22 cellular contexts compared by ENCODE assay signal in genomic region chr10:2861632-2862210, GRCh38.
"Had no signal": no experiment of that assay in that cellular context is flagged by ENCODE, and none has a peak within 500 bp of the region (broad histone marks: within the 10 kb centered on the region; RNA-seq: fewer than 3 reads in every experiment).

No MANE protein-coding gene starts in this region.

- H3K4me3 ChIP-seq: body of pancreas, cardiac muscle cell, left lung, neural progenitor cell, smooth muscle cell, stomach, suprapubic skin, tibial nerve had no signal

- H3K4me3 Mint-ChIP-seq: activated CD4-positive, alpha-beta T cell treated with anti-CD3 and anti-CD28 coated beads, Interleukin-2, amount 10 ng/mL, durations not matched to agents 7 days and 5 days; activated naive CD4-positive, alpha-beta T cell treated with anti-CD3 and anti-CD28 coated beads, Interleukin-2, amount 50 U/mL, for 24 hours; naive thymus-derived CD4-positive, alpha-beta T cell; neural progenitor cell; stimulated activated memory B cell treated with anti-CD40 and anti-IgM and Interleukin-4, amounts not matched to agents 10 μg/mL and 1 μg/mL and 100 μg/mL, for 72 hours had no signal

- H3K27ac ChIP-seq: body of pancreas, cardiac muscle cell, epithelial cell of prostate, left lung, neural progenitor cell, stomach, suprapubic skin, tibial nerve, WERI-Rb-1 had no signal

- H3K9me3 Mint-ChIP-seq: activated naive CD4-positive, alpha-beta T cell treated with anti-CD3 and anti-CD28 coated beads, Interleukin-2, amount 50 U/mL, for 24 hours had no signal

- H3K9ac ChIP-seq: neural progenitor cell had no signal

- H3K36me3 Mint-ChIP-seq: activated naive CD4-positive, alpha-beta T cell treated with anti-CD3 and anti-CD28 coated beads, Interleukin-2, amount 50 U/mL, for 24 hours; naive thymus-derived CD4-positive, alpha-beta T cell; neural progenitor cell; stimulated activated memory B cell treated with anti-CD40 and anti-IgM and Interleukin-4, amounts not matched to agents 10 μg/mL and 1 μg/mL and 100 μg/mL, for 72 hours had no signal

- H3K36me3 ChIP-seq: cardiac muscle cell, left lung, neural progenitor cell, stomach, suprapubic skin, tibial nerve, WERI-Rb-1 had no signal

- H2AFZ ChIP-seq: neural progenitor cell had no signal

- H3K4me1 Mint-ChIP-seq: activated CD4-positive, alpha-beta T cell treated with anti-CD3 and anti-CD28 coated beads, Interleukin-2, amount 10 ng/mL, durations not matched to agents 7 days and 5 days; activated naive CD4-positive, alpha-beta T cell treated with anti-CD3 and anti-CD28 coated beads, Interleukin-2, amount 50 U/mL, for 24 hours; naive thymus-derived CD4-positive, alpha-beta T cell; neural progenitor cell; stimulated activated memory B cell treated with anti-CD40 and anti-IgM and Interleukin-4, amounts not matched to agents 10 μg/mL and 1 μg/mL and 100 μg/mL, for 72 hours had no signal

- H3K4me1 ChIP-seq: body of pancreas, left lung, neural progenitor cell, stomach, suprapubic skin, tibial nerve had no signal

- ATAC-seq: body of pancreas; left lung; naive thymus-derived CD4-positive, alpha-beta T cell; sciatic nerve; stimulated activated memory B cell treated with anti-CD40 and anti-IgM and Interleukin-4, amounts not matched to agents 10 μg/mL and 1 μg/mL and 100 μg/mL, for 72 hours had no signal

- DNase-seq: activated CD4-positive, alpha-beta T cell treated with anti-CD3 and anti-CD28 coated beads, Interleukin-2, amount 10 ng/mL, durations not matched to agents 7 days and 5 days; activated CD4-positive, CD25-positive, alpha-beta regulatory T cell treated with anti-CD3 and anti-CD28 coated beads, Interleukin-2, amount 50 U/mL, for 72 hours; activated gamma-delta T cell treated with Interleukin-2 at 50 U/mL for 16 hours; activated T-cell treated with anti-CD3 and anti-CD28 coated beads, Interleukin-2, amount 50 U/mL, for 1 hour; anterior cingulate cortex; body of pancreas; foreskin fibroblast; left lung; naive thymus-derived CD4-positive, alpha-beta T cell; posterior cingulate gyrus; stimulated activated CD4-positive, alpha-beta T cell treated with anti-CD3 and anti-CD28 coated beads, Interleukin-15, amount 100 ng/mL, for 24 hours; stomach; WERI-Rb-1 had no signal

- H3K27ac Mint-ChIP-seq: activated CD4-positive, alpha-beta T cell treated with anti-CD3 and anti-CD28 coated beads, Interleukin-2, amount 10 ng/mL, durations not matched to agents 7 days and 5 days; activated naive CD4-positive, alpha-beta T cell treated with anti-CD3 and anti-CD28 coated beads, Interleukin-2, amount 50 U/mL, for 24 hours; naive thymus-derived CD4-positive, alpha-beta T cell; neural progenitor cell; stimulated activated memory B cell treated with anti-CD40 and anti-IgM and Interleukin-4, amounts not matched to agents 10 μg/mL and 1 μg/mL and 100 μg/mL, for 72 hours had no signal

- H3K9me3 ChIP-seq: suprapubic skin had no signal

- H3K27me3 ChIP-seq: body of pancreas, cardiac muscle cell, left lung, neural progenitor cell, suprapubic skin, tibial nerve had no signal

- H3K4me2 ChIP-seq: neural progenitor cell, smooth muscle cell had no signal
